Comparison of ENCODE assay signal across 13 cellular contexts in the genomic region with DNA sequence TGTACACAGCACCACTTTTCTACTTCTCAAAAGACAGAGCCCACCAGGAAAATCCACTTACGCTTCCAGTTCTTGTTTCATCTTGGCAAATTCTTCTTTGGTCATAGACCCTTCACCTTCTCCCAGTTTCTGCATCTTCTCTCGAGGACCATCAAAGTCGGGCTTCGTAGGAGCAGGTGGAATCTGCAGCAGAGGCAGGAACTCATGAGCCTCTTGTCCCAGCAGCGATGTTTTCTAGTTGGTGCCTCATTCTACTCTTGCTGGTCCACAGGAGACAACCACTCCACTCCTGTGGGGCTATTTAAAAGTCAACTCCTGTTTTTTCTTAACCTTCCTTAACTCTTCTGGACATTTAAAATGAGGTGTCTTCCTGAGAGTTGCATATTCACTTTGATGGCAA.
"Had no signal": no experiment of that assay in that cellular context is flagged by ENCODE, and none has a peak within 500 bp of the region (broad histone marks: within the 10 kb centered on the region; RNA-seq: fewer than 3 reads in every experiment).

No MANE protein-coding gene starts in this region.

- H3K27me3 ChIP-seq: colonic mucosa, pancreas, tibial artery, vagina had no signal

- H3K9me3 ChIP-seq: colonic mucosa, left ventricle myocardium inferior, pancreas, tibial artery, vagina had no signal

- DNase-seq: activated CD8-positive, alpha-beta T cell treated with anti-CD3 and anti-CD28 coated beads for 36 hours; activated gamma-delta T cell; colonic mucosa; foreskin melanocyte; head of caudate nucleus; kidney; left ventricle myocardium inferior; pancreas; stimulated activated CD4-positive, alpha-beta T cell treated with anti-CD3 and anti-CD28 coated beads, Interleukin-4, amount 100 ng/mL, for 1 hour; SW 1271; T-helper 9 cell; tibial artery had no signal

- H3K4me3 Mint-ChIP-seq: activated CD8-positive, alpha-beta T cell treated with anti-CD3 and anti-CD28 coated beads for 36 hours had no signal

- H3K4me3 ChIP-seq: colonic mucosa, left ventricle myocardium inferior, pancreas, tibial artery, vagina had no signal

- H3K27ac ChIP-seq: colonic mucosa, left ventricle myocardium inferior, pancreas, tibial artery, vagina had no signal

- H3K9me3 Mint-ChIP-seq: activated CD8-positive, alpha-beta T cell treated with anti-CD3 and anti-CD28 coated beads for 36 hours had no signal

- ATAC-seq: activated CD8-positive, alpha-beta T cell treated with anti-CD3 and anti-CD28 coated beads for 36 hours; pancreas had no signal

- H3K27me3 Mint-ChIP-seq: activated CD8-positive, alpha-beta T cell treated with anti-CD3 and anti-CD28 coated beads for 36 hours had no signal
